ENCODE assay signal across 2 cellular contexts in genomic region chr5:78651468-78651867, GRCh38.
TF ChIP-seq lines count a peak whose summit lies in the region.

No MANE protein-coding gene starts in this region.

TF ChIP-seq in HEK293, 187 proteins besides CTCF, POLR2A, EP300 and RAD21 (continued from another document):
- no peak for TF ChIP-seq ZBTB20 (tag by site-specific recombination; IDR thresholded peaks at IDR 0.05)
- TF ChIP-seq ZNF362 (tag by site-specific recombination; IDR thresholded peaks at IDR 0.05), result peak; percentile 64; the same call in 1 of the 2 replicates
- no peak for TF ChIP-seq MEIS1 (CRISPR knock-in tag; IDR thresholded peaks at IDR 0.05; ENCODE audit: borderline replicate concordance)

TF ChIP-seq in K562, 482 proteins besides CTCF, POLR2A, EP300 and RAD21 (continued from another document):
- peak; percentile 23 for TF ChIP-seq RBM25 (IDR thresholded peaks at IDR 0.05; ENCODE audit: low read depth, low read length, severe bottlenecking)
- no peak for TF ChIP-seq ZBTB43 (CRISPR knock-in tag; IDR thresholded peaks at IDR 0.05)
- TF ChIP-seq KDM4B (IDR thresholded peaks at IDR 0.05; ENCODE audit: borderline replicate concordance in 2 of 2, low read depth in 1 of 2), result no peak
- TF ChIP-seq ZNF699 (CRISPR knock-in tag; IDR thresholded peaks at IDR 0.05; ENCODE audit: insufficient replicate concordance), result no peak
- TF ChIP-seq BHLHE40 (IDR thresholded peaks at IDR 0.05; ENCODE audit: low read length), result no peak
- no peak for TF ChIP-seq TRIM28 (IDR thresholded peaks at IDR 0.05)
